Comparison of ENCODE assay signal across 13 cellular contexts in genomic region chr20:6525447-6526303, GRCh38.
DNase-seq lines count a peak whose midpoint lies in the region; ATAC-seq, FAIRE-seq and TF ChIP-seq lines count a peak whose summit lies in the region.
"Had no signal": no experiment of that assay in that cellular context is flagged by ENCODE, and none has a peak within 500 bp of the region (broad histone marks: within the 10 kb centered on the region; RNA-seq: fewer than 3 reads in every experiment).

No MANE protein-coding gene starts in this region.

- CTCF ChIA-PET in Calu3 (lab: Charles Lee): no interaction called here
- CTCF ChIA-PET in activated CD8-positive, alpha-beta T cell treated with anti-CD3 and anti-CD28 coated beads for 36 hours (lab: Charles Lee): no interaction called here

- H3K9me3 Mint-ChIP-seq in Calu3 (ENCODE audit: low read depth, unreplicated experiment): peaks cover 2% of the 10 kb centered on the region
- peaks cover 25% of the 10 kb centered on the region for H3K9me3 Mint-ChIP-seq in activated T-cell treated with anti-CD3 and anti-CD28 coated beads, Interleukin-2, amount 50 U/mL, for 4 hours
- peaks cover 16% of the 10 kb centered on the region for H3K9me3 Mint-ChIP-seq in activated CD8-positive, alpha-beta T cell treated with anti-CD3 and anti-CD28 coated beads for 36 hours

- H3K27ac Mint-ChIP-seq in Calu3 (ENCODE audit: unreplicated experiment): no peak overlapping the region
- no peak overlapping the region for H3K27ac Mint-ChIP-seq in activated CD8-positive, alpha-beta T cell treated with anti-CD3 and anti-CD28 coated beads for 36 hours

- H3K9me3 ChIP-seq in keratinocyte (ENCODE audit: control insufficient read depth, low read depth, low read length): peaks cover 2% of the 10 kb centered on the region

- no peak overlapping the region for H3K4me3 ChIP-seq in KMS-11 (IDR thresholded peaks at IDR 0.05; ENCODE audit: insufficient read depth, low read depth, low read length)
- H3K4me3 ChIP-seq in astrocyte of the spinal cord (ENCODE audit: low read depth, low read length): no peak overlapping the region
- H3K4me3 ChIP-seq in keratinocyte (ENCODE audit: control insufficient read depth in 2 of 3, extremely low read depth in 1 of 3, insufficient read depth in 2 of 3, low read depth in 1 of 3, low read length in 3 of 3): no peak overlapping the region
- H3K4me3 ChIP-seq: ascending aorta, GM23248 had no signal

- BruUV-seq in Calu3 (replicated peaks; lab: Mats Ljungman, UMichigan): no TSS peak

- FAIRE-seq in keratinocyte (lab: Jason Lieb, UNC): no peak

- H3K4me1 Mint-ChIP-seq in Calu3 (ENCODE audit: low read depth, unreplicated experiment): peaks cover 2% of the 10 kb centered on the region
- H3K4me1 Mint-ChIP-seq in activated T-cell treated with anti-CD3 and anti-CD28 coated beads, Interleukin-2, amount 50 U/mL, for 4 hours (ENCODE audit: low read depth): no peaks in the 10 kb centered on the region
- no peaks in the 10 kb centered on the region for H3K4me1 Mint-ChIP-seq in activated CD8-positive, alpha-beta T cell treated with anti-CD3 and anti-CD28 coated beads for 36 hours (ENCODE audit: low read depth)

- intact Hi-C loops in Calu3 (cut with micrococcal nuclease; ENCODE audit: unreplicated experiment): no loop called here
- intact Hi-C loops in activated CD8-positive, alpha-beta T cell treated with anti-CD3 and anti-CD28 coated beads for 36 hours (cut with micrococcal nuclease): no loop called here

- no peaks in the 10 kb centered on the region for H3K79me2 ChIP-seq in KMS-11 (ENCODE audit: insufficient read depth, low read depth)
- no peaks in the 10 kb centered on the region for H3K79me2 ChIP-seq in keratinocyte (ENCODE audit: control insufficient read depth, insufficient read depth, low read length)

- TF ChIP-seq CTCF in Calu3 (IDR thresholded peaks at IDR 0.05; ENCODE audit: unreplicated experiment) (no peak), KMS-11 (conservative IDR thresholded peaks at IDR 0.05; ENCODE audit: low read depth, low read length) (0 out of 2 replicates have a peak, but pooled peaks have one; percentile 12), astrocyte of the spinal cord (IDR thresholded peaks at IDR 0.05; ENCODE audit: low read depth, low read length) (peak; percentile 25), keratinocyte (optimal IDR thresholded peaks at IDR 0.05 in 1 of 3, IDR thresholded peaks at IDR 0.05 in 1 of 3, conservative IDR thresholded peaks at IDR 0.05 in 1 of 3; ENCODE audit: extremely low read depth in 1 of 3, insufficient read depth in 2 of 3, low read length in 3 of 3) (peak; percentile 18 to 30 (median 25))
- TF ChIP-seq CTCF in activated CD8-positive, alpha-beta T cell treated with anti-CD3 and anti-CD28 coated beads for 36 hours (IDR thresholded peaks at IDR 0.05): no peak

- no peak overlapping the region for H3K9ac ChIP-seq in KMS-11
- no peak overlapping the region for H3K9ac ChIP-seq in keratinocyte (ENCODE audit: control insufficient read depth, extremely low read depth, insufficient read depth, low read length)
- H3K9ac ChIP-seq: GM23248 had no signal

- H4K20me1 ChIP-seq in KMS-11 (ENCODE audit: insufficient read depth) (no peaks in the 10 kb centered on the region), keratinocyte (ENCODE audit: control insufficient read depth, extremely low read depth, insufficient read depth, low read length) (no peaks in the 10 kb centered on the region)

- H3K27me3 Mint-ChIP-seq in Calu3 (ENCODE audit: unreplicated experiment): no peaks in the 10 kb centered on the region
- H3K27me3 Mint-ChIP-seq in activated T-cell treated with anti-CD3 and anti-CD28 coated beads, Interleukin-2, amount 50 U/mL, for 4 hours (ENCODE audit: low read depth): no peaks in the 10 kb centered on the region
- H3K27me3 Mint-ChIP-seq in activated CD8-positive, alpha-beta T cell treated with anti-CD3 and anti-CD28 coated beads for 36 hours: no peaks in the 10 kb centered on the region

- H3K4me1 ChIP-seq in KMS-11 (ENCODE audit: low read depth, poor library complexity, severe bottlenecking): no peaks in the 10 kb centered on the region
- H3K4me1 ChIP-seq in keratinocyte (ENCODE audit: control insufficient read depth, extremely low read depth, insufficient read depth, low read length): no peaks in the 10 kb centered on the region
- H3K4me1 ChIP-seq: ascending aorta had no signal

- no peak overlapping the region for H3K4me3 Mint-ChIP-seq in Calu3 (ENCODE audit: low read depth, unreplicated experiment)
- H3K4me3 Mint-ChIP-seq in activated T-cell treated with anti-CD3 and anti-CD28 coated beads, Interleukin-2, amount 50 U/mL, for 4 hours: no peak overlapping the region
- H3K4me3 Mint-ChIP-seq in activated CD8-positive, alpha-beta T cell treated with anti-CD3 and anti-CD28 coated beads for 36 hours: no peak overlapping the region

- DNase-seq in Calu3: peak; percentile 5
- DNase-seq in astrocyte of the spinal cord (ENCODE audit: low read depth, low spot score): peak; percentile 24
- DNase-seq in keratinocyte (ENCODE audit: low read depth, low spot score): no peak
- DNase-seq in activated T-cell treated with anti-CD3 and anti-CD28 coated beads, Interleukin-2, amount 50 U/mL, for 4 hours: no peak
- DNase-seq in activated CD8-positive, alpha-beta T cell treated with anti-CD3 and anti-CD28 coated beads for 36 hours: no peak
- no peak for DNase-seq in activated CD8-positive, alpha-beta memory T cell treated with anti-CD3 and anti-CD28 coated beads for 24 hours
- DNase-seq: activated effector memory CD4-positive, alpha-beta T cell treated with anti-CD3 and anti-CD28 coated beads, Interleukin-2, amount 50 U/mL, for 16 hours; GM23248; NCI-H2029; NCI-H748 treated with DMSO at 0.1 percent for 48 hours had no signal

- no peak overlapping the region for H3K4me2 ChIP-seq in KMS-11
- no peak overlapping the region for H3K4me2 ChIP-seq in keratinocyte (ENCODE audit: control insufficient read depth, extremely low read depth, insufficient read depth, low read depth, low read length)

- peaks cover 5% of the 10 kb centered on the region for H3K36me3 Mint-ChIP-seq in Calu3 (ENCODE audit: insufficient read depth, unreplicated experiment)
- no peaks in the 10 kb centered on the region for H3K36me3 Mint-ChIP-seq in activated T-cell treated with anti-CD3 and anti-CD28 coated beads, Interleukin-2, amount 50 U/mL, for 4 hours (ENCODE audit: insufficient read depth)
- H3K36me3 Mint-ChIP-seq in activated CD8-positive, alpha-beta T cell treated with anti-CD3 and anti-CD28 coated beads for 36 hours (ENCODE audit: low read depth): no peaks in the 10 kb centered on the region

- H3K9me1 ChIP-seq in keratinocyte (ENCODE audit: control insufficient read depth, extremely low read depth, insufficient read depth, low read length): no peaks in the 10 kb centered on the region

- dilution Hi-C loops in keratinocyte (cut with MboI; ENCODE audit: extremely low pct_ligation_motif_present, low sequenced_read_pairs): no loop called here

- no peaks in the 10 kb centered on the region for H3K27me3 ChIP-seq in KMS-11 (ENCODE audit: insufficient read depth, low read depth)
- no peaks in the 10 kb centered on the region for H3K27me3 ChIP-seq in keratinocyte (ENCODE audit: control insufficient read depth, extremely low read depth, insufficient read depth, low read length)
- H3K27me3 ChIP-seq: ascending aorta had no signal

- no peak for ATAC-seq in activated T-cell treated with anti-CD3 and anti-CD28 coated beads, Interleukin-2, amount 50 U/mL, for 4 hours
- ATAC-seq in activated CD8-positive, alpha-beta T cell treated with anti-CD3 and anti-CD28 coated beads for 36 hours: no peak
- no peak for ATAC-seq in GM21529 (IDR thresholded peaks at IDR 0.05; ENCODE audit: unreplicated experiment)

- H3K36me3 ChIP-seq in KMS-11 (ENCODE audit: insufficient read depth): no peaks in the 10 kb centered on the region
- no peaks in the 10 kb centered on the region for H3K36me3 ChIP-seq in keratinocyte (ENCODE audit: control insufficient read depth in 2 of 2, extremely low read depth in 1 of 2, insufficient read depth in 2 of 2, low read length in 2 of 2)
- H3K36me3 ChIP-seq: ascending aorta had no signal

- in situ Hi-C loops in astrocyte of the spinal cord (cut with HindIII; ENCODE audit: low sequenced_read_pairs): no loop called here

- H2AFZ ChIP-seq in KMS-11 (ENCODE audit: low read depth) (no peak overlapping the region), keratinocyte (ENCODE audit: control insufficient read depth, low read length) (no peak overlapping the region)
- H2AFZ ChIP-seq: GM23248 had no signal

- H3K27ac ChIP-seq in KMS-11: no peak overlapping the region
- H3K27ac ChIP-seq in keratinocyte (ENCODE audit: control insufficient read depth, insufficient read depth, low read length): no peak overlapping the region
- H3K27ac ChIP-seq: ascending aorta, GM23248 had no signal

- POLR2A ChIA-PET in activated CD8-positive, alpha-beta T cell treated with anti-CD3 and anti-CD28 coated beads for 36 hours (lab: Charles Lee): no interaction called here

Comparison
In these comparisons a context has a peak if more than half of its experiments do, and no peak if none do; other contexts are left out.
1. DNase-seq: peak in Calu3 (single experiment) and astrocyte of the spinal cord (single experiment); none in keratinocyte (single experiment), activated T-cell treated with anti-CD3 and anti-CD28 coated beads, Interleukin-2, amount 50 U/mL, for 4 hours (single experiment), activated CD8-positive, alpha-beta T cell treated with anti-CD3 and anti-CD28 coated beads for 36 hours (single experiment) and activated CD8-positive, alpha-beta memory T cell treated with anti-CD3 and anti-CD28 coated beads for 24 hours (single experiment).
2. CTCF ChIP-seq: peak in KMS-11 (single experiment), astrocyte of the spinal cord (single experiment) and keratinocyte (3 of 3); none in Calu3 (single experiment) and activated CD8-positive, alpha-beta T cell treated with anti-CD3 and anti-CD28 coated beads for 36 hours (single experiment).